Comparison of ENCODE assay signal across 1 cellular context in the genomic region with DNA sequence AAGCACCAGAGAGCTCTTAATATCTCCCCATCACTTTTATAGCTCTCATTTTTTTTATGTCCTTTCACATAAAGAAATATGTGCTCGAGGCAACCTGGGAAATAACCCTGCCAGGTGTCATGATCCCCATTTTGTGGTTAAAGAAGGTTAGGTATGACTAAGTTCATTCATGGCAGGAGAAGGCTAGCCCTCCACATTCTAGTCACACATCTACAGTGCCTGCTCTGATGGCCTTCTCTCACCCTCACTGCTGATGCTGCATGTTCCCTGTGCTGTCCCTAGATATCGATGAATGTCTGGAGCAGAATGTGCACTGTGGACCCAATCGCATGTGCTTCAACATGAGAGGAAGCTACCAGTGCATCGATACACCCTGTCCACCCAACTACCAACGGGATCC.
TF ChIP-seq lines count a peak whose summit lies in the region.

No MANE protein-coding gene starts in this region.

TF ChIP-seq in SK-N-SH treated with all-trans-retinoic acid at 6 μM for 48 hours, 23 proteins besides CTCF, POLR2A, EP300 and RAD21 (continued from another document):
- TF ChIP-seq, protein P1, sequence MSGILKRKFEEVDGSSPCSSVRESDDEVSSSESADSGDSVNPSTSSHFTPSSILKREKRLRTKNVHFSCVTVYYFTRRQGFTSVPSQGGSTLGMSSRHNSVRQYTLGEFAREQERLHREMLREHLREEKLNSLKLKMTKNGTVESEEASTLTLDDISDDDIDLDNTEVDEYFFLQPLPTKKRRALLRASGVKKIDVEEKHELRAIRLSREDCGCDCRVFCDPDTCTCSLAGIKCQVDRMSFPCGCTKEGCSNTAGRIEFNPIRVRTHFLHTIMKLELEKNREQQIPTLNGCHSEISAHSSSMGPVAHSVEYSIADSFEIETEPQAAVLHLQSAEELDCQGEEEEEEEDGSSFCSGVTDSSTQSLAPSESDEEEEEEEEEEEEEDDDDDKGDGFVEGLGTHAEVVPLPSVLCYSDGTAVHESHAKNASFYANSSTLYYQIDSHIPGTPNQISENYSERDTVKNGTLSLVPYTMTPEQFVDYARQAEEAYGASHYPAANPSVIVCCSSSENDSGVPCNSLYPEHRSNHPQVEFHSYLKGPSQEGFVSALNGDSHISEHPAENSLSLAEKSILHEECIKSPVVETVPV (CRISPR knock-in tag; IDR thresholded peaks at IDR 0.05), result no peak
- TF ChIP-seq ARNTL (CRISPR knock-in tag; IDR thresholded peaks at IDR 0.05; ENCODE audit: borderline replicate concordance, low read depth) (no peak), TOX (CRISPR knock-in tag; IDR thresholded peaks at IDR 0.05; ENCODE audit: borderline replicate concordance) (no peak), OSR1 (CRISPR knock-in tag; IDR thresholded peaks at IDR 0.05) (no peak), RARB (CRISPR knock-in tag; IDR thresholded peaks at IDR 0.05) (no peak), TCF4 (CRISPR knock-in tag; IDR thresholded peaks at IDR 0.05; ENCODE audit: borderline replicate concordance) (no peak), ZFP3 (CRISPR knock-in tag; IDR thresholded peaks at IDR 0.05) (no peak)
TF ChIP-seq in SK-N-SH treated with all-trans-retinoic acid at 6 μM for 48 hours: peak in this region for 0.
